ENCODE assay signal across 1 cellular context in genomic region chr14:103819503-103820307, GRCh38.
TF ChIP-seq lines count a peak whose summit lies in the region.

No MANE protein-coding gene starts in this region.

TF ChIP-seq in WTC11, 78 proteins besides CTCF, POLR2A, EP300 and RAD21 (continued from another document):
- TF ChIP-seq, protein P1, sequence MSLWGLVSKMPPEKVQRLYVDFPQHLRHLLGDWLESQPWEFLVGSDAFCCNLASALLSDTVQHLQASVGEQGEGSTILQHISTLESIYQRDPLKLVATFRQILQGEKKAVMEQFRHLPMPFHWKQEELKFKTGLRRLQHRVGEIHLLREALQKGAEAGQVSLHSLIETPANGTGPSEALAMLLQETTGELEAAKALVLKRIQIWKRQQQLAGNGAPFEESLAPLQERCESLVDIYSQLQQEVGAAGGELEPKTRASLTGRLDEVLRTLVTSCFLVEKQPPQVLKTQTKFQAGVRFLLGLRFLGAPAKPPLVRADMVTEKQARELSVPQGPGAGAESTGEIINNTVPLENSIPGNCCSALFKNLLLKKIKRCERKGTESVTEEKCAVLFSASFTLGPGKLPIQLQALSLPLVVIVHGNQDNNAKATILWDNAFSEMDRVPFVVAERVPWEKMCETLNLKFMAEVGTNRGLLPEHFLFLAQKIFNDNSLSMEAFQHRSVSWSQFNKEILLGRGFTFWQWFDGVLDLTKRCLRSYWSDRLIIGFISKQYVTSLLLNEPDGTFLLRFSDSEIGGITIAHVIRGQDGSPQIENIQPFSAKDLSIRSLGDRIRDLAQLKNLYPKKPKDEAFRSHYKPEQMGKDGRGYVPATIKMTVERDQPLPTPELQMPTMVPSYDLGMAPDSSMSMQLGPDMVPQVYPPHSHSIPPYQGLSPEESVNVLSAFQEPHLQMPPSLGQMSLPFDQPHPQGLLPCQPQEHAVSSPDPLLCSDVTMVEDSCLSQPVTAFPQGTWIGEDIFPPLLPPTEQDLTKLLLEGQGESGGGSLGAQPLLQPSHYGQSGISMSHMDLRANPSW (CRISPR knock-in tag; conservative IDR thresholded peaks at IDR 0.05; ENCODE audit: low read depth): no peak
